11 cellular contexts compared by ENCODE assay signal in genomic region chr3:30131171-30131570, GRCh38.
"Had no signal": no experiment of that assay in that cellular context is flagged by ENCODE, and none has a peak within 500 bp of the region (broad histone marks: within the 10 kb centered on the region; RNA-seq: fewer than 3 reads in every experiment).

No MANE protein-coding gene starts in this region.

- DNase-seq: activated CD4-positive, alpha-beta T cell treated with anti-CD3 and anti-CD28 coated beads for 1 hour; activated CD4-positive, alpha-beta T cell treated with anti-CD3 and anti-CD28 coated beads, Interleukin-2, amount 50 U/mL, for 48 hours; activated CD8-positive, alpha-beta memory T cell treated with anti-CD3 and anti-CD28 coated beads, Interleukin-2, amount 10 ng/mL, durations not matched to agents 7 days and 5 days; activated effector memory CD4-positive, alpha-beta T cell treated with anti-CD3 and anti-CD28 coated beads, Interleukin-2, amount 50 U/mL, for 16 hours; activated T-cell treated with anti-CD3 and anti-CD28 coated beads, Interleukin-2, amount 50 U/mL, for 4 hours; amniotic stem cell; body of pancreas; cerebellar nuclear complex; hippocampal formation; naive thymus-derived CD4-positive, alpha-beta T cell; posterior cingulate gyrus had no signal
